Comparison of ENCODE assay signal across 8 cellular contexts in the genomic region with DNA sequence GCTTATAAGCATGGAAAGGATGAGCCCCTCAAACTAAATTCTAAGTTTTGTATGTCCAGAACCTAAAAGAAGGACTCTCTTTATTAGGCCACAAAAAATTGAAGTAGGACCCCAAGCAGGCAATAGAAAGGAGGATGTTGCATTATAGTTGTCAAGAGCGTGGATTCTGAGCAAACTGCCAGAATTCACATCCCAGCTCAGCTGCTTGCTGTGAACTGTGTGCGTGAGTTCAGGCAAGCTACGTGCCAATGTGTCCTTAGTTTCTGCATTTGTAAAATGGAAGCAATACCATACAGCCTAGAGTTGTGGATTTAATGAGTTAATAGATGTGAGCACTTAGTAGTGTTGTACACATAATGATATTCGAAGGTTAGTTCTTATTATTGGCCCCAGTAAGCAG.
"Had no signal": no experiment of that assay in that cellular context is flagged by ENCODE, and none has a peak within 500 bp of the region (broad histone marks: within the 10 kb centered on the region; RNA-seq: fewer than 3 reads in every experiment).

No MANE protein-coding gene starts in this region.

- H3K27ac ChIP-seq: HL-60 had no signal

- FAIRE-seq: H54, K562 had no signal

- H3K4me3 ChIP-seq: K562 had no signal

- ATAC-seq: K562 had no signal

- DNase-seq: GOT3, HCEC 1CT, IMR-90, KG1 had no signal

- H3K9me3 Mint-ChIP-seq: H9 had no signal
